ENCODE assay signal across 13 cellular contexts in genomic region chr7:5586279-5586962, GRCh38. TPM values are rescaled to one million over a fixed set of nuclear protein-coding genes. Genes with fewer than 3 reads are reported as not detected.
A peak's percentile ranks its signal among the peaks of the same experiment; 100 is the strongest.
DNase-seq lines count a peak whose midpoint lies in the region; ATAC-seq, FAIRE-seq and TF ChIP-seq lines count a peak whose summit lies in the region.
"Had no signal": no experiment of that assay in that cellular context is flagged by ENCODE, and none has a peak within 500 bp of the region (broad histone marks: within the 10 kb centered on the region; RNA-seq: fewer than 3 reads in every experiment).

No MANE protein-coding gene starts in this region.

- H3K27me3 ChIP-seq in bronchial epithelial cell (ENCODE audit: control insufficient read depth, insufficient read depth, low read length) = peaks cover 3% of the 10 kb centered on the region
- no peaks in the 10 kb centered on the region for H3K27me3 ChIP-seq in BE2C
- H3K27me3 ChIP-seq: ovary had no signal

- H3K9me3 ChIP-seq in BE2C = no peaks in the 10 kb centered on the region
- H3K9me3 ChIP-seq: ovary had no signal

- intact Hi-C loops in left ventricle myocardium superior (cut with micrococcal nuclease) = no loop called here
- intact Hi-C loops in Right ventricle myocardium superior (cut with DNase I) = no loop called here

- no peak overlapping the region for H3K4me3 ChIP-seq in bronchial epithelial cell (ENCODE audit: low read depth, low read length)
- no peak overlapping the region for H3K4me3 ChIP-seq in BE2C (ENCODE audit: low read depth, low read length)
- H3K4me3 ChIP-seq: ovary had no signal

- POLR2A ChIA-PET in HEK293T (lab: Yijun Ruan, JAX) = no interaction called here

- DNase-seq in left ventricle myocardium superior = no peak
- no peak for DNase-seq in Right ventricle myocardium superior
- DNase-seq in NCI-H345 (lab: John Stamatoyannopoulos, UW) = peak; percentile 83
- DNase-seq in bronchial epithelial cell (ENCODE audit: low read depth) = peak; percentile 59
- no peak for DNase-seq in HEK293T (ENCODE audit: extremely low spot score)
- no peak for DNase-seq in BE2C
- no peak for DNase-seq in KG1 (lab: John Stamatoyannopoulos, UW)
- DNase-seq: activated naive CD8-positive, alpha-beta T cell treated with anti-CD3 and anti-CD28 coated beads, Interleukin-2, amount 50 U/mL, for 24 hours; cortex of kidney; mesendoderm; ovary had no signal

- CTCF ChIA-PET in HEK293T (lab: Yijun Ruan, JAX) = no interaction called here

- FAIRE-seq in bronchial epithelial cell (lab: Jason Lieb, UNC) = no peak
- FAIRE-seq: TTC549 had no signal

- H3K36me3 ChIP-seq in bronchial epithelial cell (ENCODE audit: control insufficient read depth, insufficient read depth, low read length) (no peaks in the 10 kb centered on the region), BE2C (no peaks in the 10 kb centered on the region)
- H3K36me3 ChIP-seq: ovary had no signal

- H3K4me1 ChIP-seq in BE2C = no peaks in the 10 kb centered on the region

- ATAC-seq in left ventricle myocardium superior (peak; percentile 29), Right ventricle myocardium superior (ENCODE audit: poor library complexity) (no peak), GM18519 (IDR thresholded peaks at IDR 0.05; ENCODE audit: low FRiP score, unreplicated experiment) (no peak)
- ATAC-seq: activated naive CD8-positive, alpha-beta T cell treated with anti-CD3 and anti-CD28 coated beads, Interleukin-2, amount 50 U/mL, for 24 hours had no signal

- TF ChIP-seq CTCF in bronchial epithelial cell (IDR thresholded peaks at IDR 0.05; ENCODE audit: insufficient read depth, low read length, severe bottlenecking) (no peak), BE2C (IDR thresholded peaks at IDR 0.05; ENCODE audit: low read depth, low read length) (no peak)

TF ChIP-seq in HEK293T, 16 proteins besides CTCF, POLR2A, EP300 and RAD21:
- TF ChIP-seq HDGF (IDR thresholded peaks at IDR 0.05; ENCODE audit: borderline replicate concordance) (no peak), FOXA1 (IDR thresholded peaks at IDR 0.05) (no peak), LEF1 (IDR thresholded peaks at IDR 0.05; ENCODE audit: borderline replicate concordance) (no peak), ZNF384 (IDR thresholded peaks at IDR 0.05) (no peak), FOXK2 (IDR thresholded peaks at IDR 0.05) (no peak), FOXM1 (IDR thresholded peaks at IDR 0.05; ENCODE audit: borderline replicate concordance) (no peak), TARDBP (IDR thresholded peaks at IDR 0.05) (no peak), CTBP1 (IDR thresholded peaks at IDR 0.05; ENCODE audit: borderline replicate concordance) (no peak), L3MBTL2 (conservative IDR thresholded peaks at IDR 0.05) (no peak), BHLHE40 (IDR thresholded peaks at IDR 0.05; ENCODE audit: borderline replicate concordance) (no peak), ARNT (IDR thresholded peaks at IDR 0.05) (no peak)
TF ChIP-seq in HEK293T: peak in this region for 0.

RNA-seq across cellular contexts. Expression of gene FSCN1, which starts 6.2 kb away (rescaled TPM):
- total RNA-seq in left ventricle myocardium superior (11.5 TPM), Right ventricle myocardium superior (9.7 TPM), bronchial epithelial cell (182 and 253 TPM in 2 replicates)
- 1,215 TPM for polyA plus RNA-seq in BE2C (2012; ENCODE audit: insufficient read depth, insufficient read length, low read depth)

RNA-seq across cellular contexts. Expression of gene ACTB, which starts 56.0 kb away (rescaled TPM):
- 724 TPM for total RNA-seq in left ventricle myocardium superior
- total RNA-seq in Right ventricle myocardium superior = 689 TPM
- total RNA-seq in bronchial epithelial cell = 1,767 and 1,838 TPM in 2 replicates
- polyA plus RNA-seq in BE2C (2012; ENCODE audit: insufficient read depth, insufficient read length, low read depth) = 7,387 TPM

Comparison
In these comparisons a context has a peak if more than half of its experiments do, and no peak if none do; other contexts are left out.
1. DNase-seq: peak in NCI-H345 (single experiment) and bronchial epithelial cell (single experiment); none in left ventricle myocardium superior (single experiment), Right ventricle myocardium superior (single experiment), HEK293T (single experiment), BE2C (single experiment) and KG1 (single experiment).
2. RNA of gene FSCN1, which starts 6.2 kb away (total RNA-seq): 182 to 253 TPM in bronchial epithelial cell; 11.5 TPM in left ventricle myocardium superior (single experiment) and 9.7 TPM in Right ventricle myocardium superior (single experiment); every median in the first group is over 10 times any median in the second.